28 cellular contexts compared by ENCODE assay signal in genomic region chr6:44674226-44675155, GRCh38.
A peak's percentile ranks its signal among the peaks of the same experiment; 100 is the strongest.
DNase-seq lines count a peak whose midpoint lies in the region; TF ChIP-seq lines count a peak whose summit lies in the region.
"Had no signal": no experiment of that assay in that cellular context is flagged by ENCODE, and none has a peak within 500 bp of the region (broad histone marks: within the 10 kb centered on the region; RNA-seq: fewer than 3 reads in every experiment).

No MANE protein-coding gene starts in this region.

- H3K4me1 Mint-ChIP-seq in MCF 10A (ENCODE audit: insufficient read depth, unreplicated experiment): peaks cover 18% of the 10 kb centered on the region
- H3K4me1 Mint-ChIP-seq in activated naive CD8-positive, alpha-beta T cell treated with anti-CD3 and anti-CD28 coated beads for 36 hours: no peaks in the 10 kb centered on the region
- H3K4me1 Mint-ChIP-seq in activated T-cell treated with anti-CD3 and anti-CD28 coated beads, Interleukin-2, amount 50 U/mL, for 24 hours (ENCODE audit: low read depth): no peaks in the 10 kb centered on the region
- H3K4me1 Mint-ChIP-seq: activated CD4-positive, alpha-beta T cell treated with anti-CD3 and anti-CD28 coated beads for 36 hours had no signal

- H3K27me3 ChIP-seq in breast epithelium (no peaks in the 10 kb centered on the region), vagina (no peaks in the 10 kb centered on the region)
- H3K27me3 ChIP-seq: BE2C had no signal

- H3K9me3 ChIP-seq in breast epithelium (no peaks in the 10 kb centered on the region), vagina (no peaks in the 10 kb centered on the region)
- H3K9me3 ChIP-seq: BE2C, thoracic aorta had no signal

- POLR2A ChIA-PET in MCF 10A (lab: Yijun Ruan, JAX): interaction anchor here (0.6 to 1.0 kb wide), 2 partner anchors 10 to 173 kb away, joined by 3 read pairs; no protein-coding TSS in a partner anchor

- H3K9me3 Mint-ChIP-seq in MCF 10A (ENCODE audit: unreplicated experiment): no peaks in the 10 kb centered on the region
- no peaks in the 10 kb centered on the region for H3K9me3 Mint-ChIP-seq in activated naive CD8-positive, alpha-beta T cell treated with anti-CD3 and anti-CD28 coated beads for 36 hours
- no peaks in the 10 kb centered on the region for H3K9me3 Mint-ChIP-seq in activated T-cell treated with anti-CD3 and anti-CD28 coated beads, Interleukin-2, amount 50 U/mL, for 24 hours
- H3K9me3 Mint-ChIP-seq: activated naive CD4-positive, alpha-beta T cell treated with anti-CD3 and anti-CD28 coated beads, Interleukin-2, amount 50 U/mL, for 72 hours; activated T-helper 1 cell treated with anti-CD3 and anti-CD28 coated beads, Interleukin-12 subunit alpha, Interleukin-12 subunit beta, Interleukin-2, Interleukin-4 antibody, amounts not matched to agents 30 ng/mL and 10 ng/mL and 1 ng/mL, durations not matched to agents 14 hours and 24 hours and 36 hours had no signal

- no peaks in the 10 kb centered on the region for H3K4me1 ChIP-seq in breast epithelium
- no peaks in the 10 kb centered on the region for H3K4me1 ChIP-seq in vagina
- H3K4me1 ChIP-seq: BE2C had no signal

- no peaks in the 10 kb centered on the region for H3K27me3 Mint-ChIP-seq in MCF 10A (ENCODE audit: insufficient read depth, unreplicated experiment)
- no peaks in the 10 kb centered on the region for H3K27me3 Mint-ChIP-seq in activated naive CD8-positive, alpha-beta T cell treated with anti-CD3 and anti-CD28 coated beads for 36 hours
- H3K27me3 Mint-ChIP-seq in activated T-cell treated with anti-CD3 and anti-CD28 coated beads, Interleukin-2, amount 50 U/mL, for 24 hours: peaks cover 8% of the 10 kb centered on the region
- H3K27me3 Mint-ChIP-seq: activated CD4-positive, alpha-beta T cell treated with anti-CD3 and anti-CD28 coated beads for 36 hours had no signal

- peaks cover 4% of the 10 kb centered on the region for H3K36me3 Mint-ChIP-seq in MCF 10A (ENCODE audit: insufficient read depth, unreplicated experiment)
- no peaks in the 10 kb centered on the region for H3K36me3 Mint-ChIP-seq in activated naive CD8-positive, alpha-beta T cell treated with anti-CD3 and anti-CD28 coated beads for 36 hours
- H3K36me3 Mint-ChIP-seq in activated T-cell treated with anti-CD3 and anti-CD28 coated beads, Interleukin-2, amount 50 U/mL, for 24 hours (ENCODE audit: low read depth): no peaks in the 10 kb centered on the region
- H3K36me3 Mint-ChIP-seq: activated naive CD4-positive, alpha-beta T cell treated with anti-CD3 and anti-CD28 coated beads, Interleukin-2, amount 50 U/mL, for 72 hours had no signal

- BruUV-seq in MCF 10A (replicated peaks; lab: Mats Ljungman, UMichigan): no TSS peak

- CTCF ChIA-PET in MCF 10A (lab: Yijun Ruan, JAX): interaction anchor here (0.5 to 1.6 kb wide), 3 partner anchors 7 to 501 kb away, joined by 3 to 4 read pairs (median 3); no protein-coding TSS in a partner anchor

- no peak overlapping the region for H3K4me3 Mint-ChIP-seq in MCF 10A (ENCODE audit: unreplicated experiment)
- H3K4me3 Mint-ChIP-seq in activated naive CD8-positive, alpha-beta T cell treated with anti-CD3 and anti-CD28 coated beads for 36 hours: no peak overlapping the region
- no peak overlapping the region for H3K4me3 Mint-ChIP-seq in activated T-cell treated with anti-CD3 and anti-CD28 coated beads, Interleukin-2, amount 50 U/mL, for 24 hours
- H3K4me3 Mint-ChIP-seq: activated CD4-positive, alpha-beta T cell treated with anti-CD3 and anti-CD28 coated beads for 36 hours; activated T-helper 1 cell treated with anti-CD3 and anti-CD28 coated beads, Interleukin-12 subunit alpha, Interleukin-12 subunit beta, Interleukin-2, Interleukin-4 antibody, amounts not matched to agents 30 ng/mL and 10 ng/mL and 1 ng/mL, durations not matched to agents 14 hours and 24 hours and 36 hours; T-helper 17 cell had no signal

- TF ChIP-seq POLR2A in breast epithelium (IDR thresholded peaks at IDR 0.05): no peak
- no peak for TF ChIP-seq POLR2A in vagina (IDR thresholded peaks at IDR 0.05)

- no peak overlapping the region for H3K27ac Mint-ChIP-seq in MCF 10A (ENCODE audit: low read depth, unreplicated experiment)
- no peak overlapping the region for H3K27ac Mint-ChIP-seq in activated naive CD8-positive, alpha-beta T cell treated with anti-CD3 and anti-CD28 coated beads for 36 hours
- no peak overlapping the region for H3K27ac Mint-ChIP-seq in activated T-cell treated with anti-CD3 and anti-CD28 coated beads, Interleukin-2, amount 50 U/mL, for 24 hours
- H3K27ac Mint-ChIP-seq: activated CD4-positive, alpha-beta T cell treated with anti-CD3 and anti-CD28 coated beads for 36 hours; activated naive CD4-positive, alpha-beta T cell treated with anti-CD3 and anti-CD28 coated beads, Interleukin-2, amount 50 U/mL, for 72 hours; activated T-helper 1 cell treated with anti-CD3 and anti-CD28 coated beads, Interleukin-12 subunit alpha, Interleukin-12 subunit beta, Interleukin-2, Interleukin-4 antibody, amounts not matched to agents 30 ng/mL and 10 ng/mL and 1 ng/mL, durations not matched to agents 14 hours and 24 hours and 36 hours; T-helper 17 cell had no signal

- intact Hi-C loops in MCF 10A (cut with micrococcal nuclease) (no loop called here), breast epithelium (cut with DNase I; ENCODE audit: low total_unique reads) (no loop called here), vagina (cut with DNase I) (no loop called here)

- H3K36me3 ChIP-seq in breast epithelium (no peaks in the 10 kb centered on the region), vagina (no peaks in the 10 kb centered on the region)
- H3K36me3 ChIP-seq: BE2C, thoracic aorta had no signal

- DNase-seq in MCF 10A (ENCODE audit: unreplicated experiment): peak; percentile 86
- no peak for DNase-seq in breast epithelium (ENCODE audit: low spot score in 2 of 2)
- DNase-seq in SW480 (ENCODE audit: low spot score): peak; percentile 80
- peak; percentile 97 for DNase-seq in islet precursor cell
- DNase-seq in vagina (ENCODE audit: extremely low spot score in 2 of 2): peak; percentile 74 to 79
- DNase-seq in activated naive CD8-positive, alpha-beta T cell treated with anti-CD3 and anti-CD28 coated beads for 36 hours: no peak
- DNase-seq in activated T-cell treated with anti-CD3 and anti-CD28 coated beads, Interleukin-2, amount 50 U/mL, for 24 hours: no peak
- no peak for DNase-seq in HT-29 (ENCODE audit: low spot score)
- DNase-seq: activated CD4-positive, alpha-beta T cell treated with anti-CD3 and anti-CD28 coated beads for 36 hours; aorta; BE2C; central memory CD4-positive, alpha-beta T cell; dermis blood vessel endothelial cell; DND-41; glutamatergic neuron; IMR-90; left colon; NCI-H1417 treated with DMSO at 0.1 percent for 48 hours; NCI-H2081 treated with DMSO at 0.1 percent for 48 hours; occipital lobe; right cardiac atrium; stimulated activated naive CD8-positive, alpha-beta T cell treated with anti-CD3 and anti-CD28 coated beads, Interleukin-15, Interleukin-2, amounts not matched to agents 100 U/mL and 50 U/mL, for 24 hours; T-helper 17 cell had no signal

- no peak overlapping the region for H3K27ac ChIP-seq in breast epithelium
- H3K27ac ChIP-seq in vagina: no peak overlapping the region
- H3K27ac ChIP-seq: SK-N-MC, thoracic aorta had no signal

- TF ChIP-seq CTCF in MCF 10A (IDR thresholded peaks at IDR 0.05; ENCODE audit: unreplicated experiment): no peak
- TF ChIP-seq CTCF in breast epithelium (IDR thresholded peaks at IDR 0.05): no peak
- no peak for TF ChIP-seq CTCF in vagina (IDR thresholded peaks at IDR 0.05)

- no peak overlapping the region for H3K4me3 ChIP-seq in breast epithelium
- no peak overlapping the region for H3K4me3 ChIP-seq in vagina
- H3K4me3 ChIP-seq: GM12878, SK-N-MC, thoracic aorta had no signal

Comparison
In these comparisons a context has a peak if more than half of its experiments do, and no peak if none do; other contexts are left out.
1. DNase-seq: peak in MCF 10A (single experiment), SW480 (single experiment), islet precursor cell (single experiment) and vagina (2 of 2); none in breast epithelium (0 of 2), activated naive CD8-positive, alpha-beta T cell treated with anti-CD3 and anti-CD28 coated beads for 36 hours (single experiment), activated T-cell treated with anti-CD3 and anti-CD28 coated beads, Interleukin-2, amount 50 U/mL, for 24 hours (single experiment) and HT-29 (single experiment).